In the genomic region with DNA sequence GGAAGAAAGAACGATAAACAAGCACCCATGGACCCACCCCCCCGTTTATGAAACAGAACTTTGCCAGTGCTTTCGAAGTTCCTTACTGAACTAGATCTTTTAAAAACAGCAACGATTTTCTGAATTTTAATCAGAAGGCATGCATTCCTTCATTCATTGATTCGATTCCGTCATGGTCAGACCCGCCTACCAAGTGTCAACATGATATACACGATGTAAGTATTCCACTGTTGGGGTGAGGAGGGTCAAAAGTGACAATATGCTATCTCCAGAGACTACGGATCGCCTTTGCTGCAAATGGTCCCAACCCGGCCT, we compare ENCODE assay signal across 8 cellular contexts. TPM values are rescaled to one million over a fixed set of nuclear protein-coding genes. Genes with fewer than 3 reads are reported as not detected.
DNase-seq lines count a peak whose midpoint lies in the region; ATAC-seq, FAIRE-seq and TF ChIP-seq lines count a peak whose summit lies in the region.

No MANE protein-coding gene starts in this region.

- peaks cover 10% of the 10 kb centered on the region for H3K23me2 ChIP-seq in H1 (ENCODE audit: low read depth, low read length)

- H3K9me3 ChIP-seq in NT2/D1 (ENCODE audit: insufficient read depth, low read length), result no peaks in the 10 kb centered on the region
- H3K9me3 ChIP-seq in H1 (ENCODE audit: insufficient read depth in 2 of 2, low read depth in 1 of 2, low read length in 1 of 2), result no peaks in the 10 kb centered on the region
- no peaks in the 10 kb centered on the region for H3K9me3 ChIP-seq in neural progenitor cell (ENCODE audit: low read depth)

- H2BK12ac ChIP-seq in H1 (ENCODE audit: low read depth, low read length), result no peak overlapping the region

- peak overlapping the region; percentile 99 for H3K4me3 Mint-ChIP-seq in neural progenitor cell

- peaks cover 4% of the 10 kb centered on the region; the same call in 1 of the 2 replicates for H3K79me1 ChIP-seq in H1 (ENCODE audit: low read depth, low read length)

- no peaks in the 10 kb centered on the region for H3K36me3 Mint-ChIP-seq in neural progenitor cell

- H3K4me2 ChIP-seq in H1 (ENCODE audit: insufficient read depth in 1 of 2, low read depth in 2 of 2, low read length in 2 of 2) (peak overlapping the region; percentile 70 to 82), neural progenitor cell (peak overlapping the region; percentile 91)

- H4K8ac ChIP-seq in H1 (ENCODE audit: extremely low read depth, insufficient read depth, low read length), result no peak overlapping the region

- H3K4me1 ChIP-seq in NT2/D1 (ENCODE audit: insufficient read depth, insufficient read length) (no peaks in the 10 kb centered on the region), H1 (replicated peaks in 1 of 4; ENCODE audit: control insufficient read depth in 3 of 4, insufficient read depth in 4 of 4, low read length in 3 of 4) (peaks cover 0 to 9% (median 1%) of the 10 kb centered on the region in 4 experiments; a peak in 3 of 7 replicates), neural progenitor cell (peaks cover 16% of the 10 kb centered on the region)

- TF ChIP-seq CTCF in C4-2B (conservative IDR thresholded peaks at IDR 0.05) (no peak), H1 (IDR thresholded peaks at IDR 0.05; ENCODE audit: control extremely low read depth in 1 of 3, insufficient read depth in 1 of 3, low read depth in 1 of 3, low read length in 3 of 3) (no peak), neural progenitor cell (IDR thresholded peaks at IDR 0.05) (no peak)

- H4K5ac ChIP-seq in H1 (ENCODE audit: insufficient read length, low read depth, low read length), result no peak overlapping the region

- TF ChIP-seq RAD21 in H1 (IDR thresholded peaks at IDR 0.05 in 1 of 2, conservative IDR thresholded peaks at IDR 0.05 in 1 of 2; ENCODE audit: low read depth in 2 of 2, low read length in 2 of 2), result no peak

- no peak overlapping the region for H2AK5ac ChIP-seq in H1 (ENCODE audit: low read depth, low read length)

- no peak overlapping the region for H3K23ac ChIP-seq in H1 (ENCODE audit: insufficient read length)

- H3K27ac ChIP-seq in C4-2B (peak overlapping the region; percentile 32; the same call in 1 of the 2 replicates), H1 (ENCODE audit: low read depth, low read length) (no peak overlapping the region), neural progenitor cell (no peak overlapping the region)

- H3K27me3 ChIP-seq in NT2/D1 (ENCODE audit: insufficient read depth, insufficient read length), result peaks cover 11% of the 10 kb centered on the region
- no peaks in the 10 kb centered on the region for H3K27me3 ChIP-seq in H1 (replicated peaks in 1 of 4; ENCODE audit: control insufficient read depth in 3 of 4, extremely low read depth in 1 of 4, insufficient read depth in 3 of 4, low read length in 3 of 4)
- peaks cover 10% of the 10 kb centered on the region for H3K27me3 ChIP-seq in neural progenitor cell

- H3K18ac ChIP-seq in H1 (ENCODE audit: extremely low read depth, low read length), result no peak overlapping the region

- H3K9ac ChIP-seq in NT2/D1 (ENCODE audit: insufficient read length, low read depth) (peak overlapping the region; percentile 62), H1 (replicated peaks in 1 of 4; ENCODE audit: extremely low read depth in 1 of 4, low read depth in 3 of 4, low read length in 3 of 4) (peak overlapping the region in 1 of 4 experiments; percentile 24; a peak in 1 of 7 replicates), neural progenitor cell (no peak overlapping the region)

- H3K9me3 Mint-ChIP-seq in neural progenitor cell, result no peaks in the 10 kb centered on the region

- peak overlapping the region; percentile 100 for H2AFZ ChIP-seq in H1 (ENCODE audit: low read length)
- H2AFZ ChIP-seq in neural progenitor cell (replicated peaks), result peak overlapping the region; percentile 98

- no peaks in the 10 kb centered on the region for H3K36me3 ChIP-seq in NT2/D1 (ENCODE audit: insufficient read depth, insufficient read length, low read length)
- no peaks in the 10 kb centered on the region for H3K36me3 ChIP-seq in H1 (ENCODE audit: control insufficient read depth in 2 of 4, insufficient read depth in 4 of 4, low read length in 3 of 4)
- no peaks in the 10 kb centered on the region for H3K36me3 ChIP-seq in neural progenitor cell

- peaks cover 11% of the 10 kb centered on the region for H3K27me3 Mint-ChIP-seq in neural progenitor cell (ENCODE audit: insufficient read depth, low read depth)

- no peak overlapping the region for H3K4ac ChIP-seq in H1 (replicated peaks; ENCODE audit: insufficient read length, low read depth, low read length)

- POLR2A ChIA-PET in H1 (lab: Charles Lee; ENCODE audit: partially characterized antibody), result interaction anchor here (1.4 to 2.5 kb wide), 3 partner anchors 10 to 211 kb away, joined by 3 to 9 read pairs (median 5); no protein-coding TSS in a partner anchor

- H3K79me2 ChIP-seq in H1 (ENCODE audit: control insufficient read depth in 1 of 2, insufficient read depth in 2 of 2, low read length in 2 of 2) (peaks cover 4 to 36% of the 10 kb centered on the region in 2 experiments; a peak in 3 of 4 replicates), neural progenitor cell (ENCODE audit: low read depth) (peaks cover 43% of the 10 kb centered on the region)

- no peak overlapping the region for H2BK5ac ChIP-seq in H1 (ENCODE audit: low read depth, low read length)

- H2BK15ac ChIP-seq in H1 (ENCODE audit: low read length), result no peak overlapping the region

- TF ChIP-seq POLR2A in H1 (IDR thresholded peaks at IDR 0.05; ENCODE audit: control extremely low read depth in 1 of 2, low read depth in 2 of 2, low read length in 2 of 2), result no peak

- TF ChIP-seq EP300 in H1 (IDR thresholded peaks at IDR 0.05; ENCODE audit: borderline replicate concordance in 1 of 2, low read depth in 2 of 2, low read length in 2 of 2), result no peak

- H4K20me1 ChIP-seq in H1 (replicated peaks in 1 of 2; ENCODE audit: control insufficient read depth in 1 of 2, insufficient read depth in 2 of 2, low read length in 2 of 2) (peaks cover 11% of the 10 kb centered on the region in 2 experiments), neural progenitor cell (ENCODE audit: low read depth) (peaks cover 37% of the 10 kb centered on the region)

- WGBS in H1 (ENCODE audit: extremely low coverage in 1 of 2, insufficient coverage in 1 of 2, insufficient read length in 1 of 2, insufficient replicate concordance in 2 of 2, low coverage in 1 of 2, low lambda C conversion rate in 2 of 2, missing lambda C conversion rate in 1 of 2), 2 experiments, result 22% methylated on average over 11 of the region's 11 CpGs; no CpG with 5 or more reads in 1 of the 2 experiments

- H2BK120ac ChIP-seq in H1 (replicated peaks; ENCODE audit: low read depth, low read length), result no peak overlapping the region

- no peak overlapping the region for H4K91ac ChIP-seq in H1 (replicated peaks; ENCODE audit: insufficient read length, low read length)

- peaks cover 31% of the 10 kb centered on the region for H3K4me1 Mint-ChIP-seq in neural progenitor cell

- CTCF ChIA-PET in H1 (lab: Charles Lee; ENCODE audit: partially characterized antibody), result interaction anchor here (0.8 to 1.7 kb wide), 4 partner anchors 18 to 310 kb away, joined by 3 to 4 read pairs (median 4); no protein-coding TSS in a partner anchor

- no peak overlapping the region for H2BK20ac ChIP-seq in H1 (ENCODE audit: low read length)

- ATAC-seq in HG03439 (IDR thresholded peaks at IDR 0.05; ENCODE audit: unreplicated experiment) (no peak), HG03280 (IDR thresholded peaks at IDR 0.05; ENCODE audit: unreplicated experiment) (no peak)

- H3K14ac ChIP-seq in H1 (ENCODE audit: insufficient read length), result no peak overlapping the region

- no peak for DNase-seq in NT2/D1 (ENCODE audit: low read depth, low spot score)
- DNase-seq in H1 (ENCODE audit: low read depth in 1 of 2, low spot score in 2 of 2), result no peak
- no peak for DNase-seq in neural progenitor cell (ENCODE audit: low spot score)
- no peak for DNase-seq in NCI-H146 treated with DMSO at 0.1 percent for 48 hours (lab: John Stamatoyannopoulos, UW; ENCODE audit: unreplicated experiment)
- no peak for DNase-seq in posterior cingulate gyrus

- H3F3A ChIP-seq in neural progenitor cell (ENCODE audit: low read depth), result peaks cover 14% of the 10 kb centered on the region

- intact Hi-C loops in posterior cingulate gyrus (cut with DNase I), result loop anchor here (5.0 to 10.0 kb wide), 6 partner anchors 83 to 293 kb away; no protein-coding TSS in a partner anchor

- no peak overlapping the region for H3K27ac Mint-ChIP-seq in neural progenitor cell

- H3K4me3 ChIP-seq in NT2/D1 (ENCODE audit: insufficient read length, low read depth) (peak overlapping the region; percentile 29), H1 (ENCODE audit: extremely low read depth in 1 of 4, insufficient read depth in 2 of 4, low read depth in 3 of 4, low read length in 4 of 4) (peak overlapping the region; percentile 62 to 99 (median 86); a peak in 7 of 8 replicates), neural progenitor cell (peak overlapping the region; percentile 92)

- no peak overlapping the region for H3K56ac ChIP-seq in H1 (replicated peaks; ENCODE audit: insufficient read length, low read depth, low read length)

- no peak for FAIRE-seq in H1 (lab: Jason Lieb, UNC)

TF ChIP-seq in H1, 55 proteins besides CTCF, POLR2A, EP300 and RAD21 (continues in another document):
- no peak for TF ChIP-seq NANOG (IDR thresholded peaks at IDR 0.05; ENCODE audit: insufficient read depth, low read depth, low read length, poor library complexity, severe bottlenecking)
- no peak for TF ChIP-seq JUND (IDR thresholded peaks at IDR 0.05; ENCODE audit: low read length)
- no peak; a peak in 1 of 4 replicates for TF ChIP-seq HDAC2 (IDR thresholded peaks at IDR 0.05; ENCODE audit: borderline replicate concordance in 1 of 2, low read depth in 2 of 2, low read length in 2 of 2)
- TF ChIP-seq, protein P1, sequence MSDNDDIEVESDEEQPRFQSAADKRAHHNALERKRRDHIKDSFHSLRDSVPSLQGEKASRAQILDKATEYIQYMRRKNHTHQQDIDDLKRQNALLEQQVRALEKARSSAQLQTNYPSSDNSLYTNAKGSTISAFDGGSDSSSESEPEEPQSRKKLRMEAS (IDR thresholded peaks at IDR 0.05), result no peak
- TF ChIP-seq RXRA (IDR thresholded peaks at IDR 0.05; ENCODE audit: insufficient read depth, low read depth, low read length), result no peak
- TF ChIP-seq CREB1 (IDR thresholded peaks at IDR 0.05), result no peak
- no peak for TF ChIP-seq SP4 (IDR thresholded peaks at IDR 0.05; ENCODE audit: low read length)
- TF ChIP-seq RFX5 (IDR thresholded peaks at IDR 0.05; ENCODE audit: borderline replicate concordance, low read depth, low read length), result no peak

RNA-seq across cellular contexts. Expression of gene FMNL2, which starts 0.3 kb away (rescaled TPM):
- 45.1 and 45.9 TPM in 2 replicates for total RNA-seq in H1 (2021; fragmentation: NEBNext Ultra II Directional; extraction: Animal tissue kit (Norgen Biotek cat#: 25700))
- polyA plus RNA-seq in H1 (2011; rRNA removed), result 8.9 and 15.5 TPM in 2 replicates
- polyA plus RNA-seq in H1 (2011; cell fraction: cytosol; rRNA removed), result 19.9 TPM
- 15.6 TPM for polyA plus RNA-seq in H1 (2011; cell fraction: nucleus; rRNA removed)
- polyA plus RNA-seq in H1 (2012, experiment 1 of 2), result 19.7 to 38.9 TPM (median 23.9 TPM) in 4 replicates
- polyA plus RNA-seq in H1 (2012, experiment 2 of 2), result 1.5 TPM
- polyA plus RNA-seq in H1 (2013, experiment 1 of 2), result 24.3 TPM
- 21.4 TPM for polyA plus RNA-seq in H1 (2013, experiment 2 of 2)
- 22.8 and 23.4 TPM in 2 replicates for polyA minus RNA-seq in H1 (2011; rRNA and poly(A)+ RNA removed)
- polyA minus RNA-seq in H1 (2011; cell fraction: cytosol; rRNA and poly(A)+ RNA removed), result 15.4 TPM
- polyA minus RNA-seq in H1 (2011; cell fraction: nucleus; rRNA and poly(A)+ RNA removed), result 43.0 TPM
- 64.8 and 99.7 TPM in 2 replicates for total RNA-seq in neural progenitor cell (ENCODE audit: low replicate concordance)

Comparison
In these comparisons a context has a peak if more than half of its experiments do, and no peak if none do; other contexts are left out.
1. H3K4me3 ChIP-seq: peak in every context shown above with its lines; median percentile 92 in neural progenitor cell; 86 in H1; 29 in NT2/D1.